Comparison of ENCODE assay signal across 16 cellular contexts in the genomic region with DNA sequence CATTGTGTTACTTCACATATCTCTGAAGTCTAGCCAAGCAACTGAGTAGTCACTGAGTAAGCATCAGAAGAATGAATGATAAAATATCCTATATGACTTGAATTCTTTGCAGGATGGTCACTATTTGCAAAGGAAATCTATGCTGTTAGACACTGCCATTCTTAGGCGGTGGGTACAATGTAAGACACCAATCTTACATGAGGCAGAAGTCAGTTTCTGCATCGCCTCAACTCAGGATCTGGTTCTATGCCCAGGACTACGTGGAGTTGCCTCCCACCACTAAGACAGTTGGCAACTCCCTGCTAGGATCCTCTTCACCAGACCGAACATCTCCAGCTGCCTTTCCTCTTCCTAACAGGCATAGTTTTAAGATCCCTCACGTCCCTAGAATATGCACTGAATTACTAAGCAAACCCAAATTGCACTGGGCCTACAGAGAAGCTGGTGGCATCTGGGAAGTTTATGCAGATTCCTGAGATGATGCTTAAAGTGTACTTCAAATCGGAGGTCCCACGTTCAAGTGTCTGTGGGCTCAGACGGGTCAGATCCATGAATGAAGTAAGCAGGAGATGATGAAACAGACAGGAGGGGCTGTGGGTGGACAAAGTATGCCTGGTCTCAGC. TPM values are rescaled to one million over a fixed set of nuclear protein-coding genes. Genes with fewer than 3 reads are reported as not detected.
DNase-seq lines count a peak whose midpoint lies in the region; ATAC-seq, FAIRE-seq and TF ChIP-seq lines count a peak whose summit lies in the region.
"Had no signal": no experiment of that assay in that cellular context is flagged by ENCODE, and none has a peak within 500 bp of the region (broad histone marks: within the 10 kb centered on the region; RNA-seq: fewer than 3 reads in every experiment).

No MANE protein-coding gene starts in this region.

- H3K36me3 ChIP-seq in colonic mucosa, result peaks cover 10% of the 10 kb centered on the region
- H3K36me3 ChIP-seq: suprapubic skin had no signal

- peaks cover 1% of the 10 kb centered on the region for H3K4me1 Mint-ChIP-seq in stimulated activated memory B cell treated with anti-CD40 and anti-IgM and Interleukin-4, amounts not matched to agents 10 μg/mL and 1 μg/mL and 100 μg/mL, for 72 hours

- H3K9me3 ChIP-seq in colonic mucosa, result no peaks in the 10 kb centered on the region
- H3K9me3 ChIP-seq: suprapubic skin had no signal

- intact Hi-C loops in colonic mucosa (cut with DNase I), result no loop called here

- H3K4me1 ChIP-seq in colonic mucosa, result no peaks in the 10 kb centered on the region
- H3K4me1 ChIP-seq: suprapubic skin had no signal

- no peak for TF ChIP-seq CTCF in colonic mucosa (IDR thresholded peaks at IDR 0.05)

- H3K4me3 ChIP-seq in colonic mucosa, result no peak overlapping the region
- H3K4me3 ChIP-seq: suprapubic skin had no signal

- H3K27ac Mint-ChIP-seq in stimulated activated memory B cell treated with anti-CD40 and anti-IgM and Interleukin-4, amounts not matched to agents 10 μg/mL and 1 μg/mL and 100 μg/mL, for 72 hours, result peak overlapping the region; percentile 46
- H3K27ac Mint-ChIP-seq: activated CD8-positive, alpha-beta T cell treated with anti-CD3 and anti-CD28 coated beads for 36 hours; activated T-helper 1 cell treated with anti-CD3 and anti-CD28 coated beads, Interleukin-12 subunit alpha, Interleukin-12 subunit beta, Interleukin-2, Interleukin-4 antibody, amounts not matched to agents 30 ng/mL and 10 ng/mL and 1 ng/mL, durations not matched to agents 14 hours and 24 hours and 36 hours; CD4-positive, alpha-beta T cell had no signal

- DNase-seq in GM12892 (ENCODE audit: insufficient read length), result no peak
- DNase-seq in fibroblast of peridontal ligament (ENCODE audit: extremely low read depth), result peak; percentile 67
- DNase-seq in COR-L47 (lab: John Stamatoyannopoulos, UW), result no peak
- no peak for DNase-seq in germinal center (ENCODE audit: low spot score)
- no peak for DNase-seq in colonic mucosa
- DNase-seq: activated CD8-positive, alpha-beta T cell treated with anti-CD3 and anti-CD28 coated beads for 36 hours; aorta; CD4-positive, alpha-beta T cell; effector CD4-positive, alpha-beta T cell; NCI-H1105; NCI-H345 had no signal

- H3K27ac ChIP-seq in colonic mucosa, result no peak overlapping the region
- H3K27ac ChIP-seq: suprapubic skin had no signal

- no peaks in the 10 kb centered on the region for H3K27me3 ChIP-seq in colonic mucosa
- H3K27me3 ChIP-seq: suprapubic skin had no signal

- ATAC-seq in SK-N-SH treated with all-trans-retinoic acid at 6 μM for 48 hours, result peak; percentile 50
- ATAC-seq in stimulated activated memory B cell treated with anti-CD40 and anti-IgM and Interleukin-4, amounts not matched to agents 10 μg/mL and 1 μg/mL and 100 μg/mL, for 72 hours, result no peak
- ATAC-seq: activated CD8-positive, alpha-beta T cell treated with anti-CD3 and anti-CD28 coated beads for 36 hours had no signal

- no peak overlapping the region for H3K9ac ChIP-seq in colonic mucosa (ENCODE audit: low read depth in 2 of 2, low read length in 2 of 2)

- peaks cover 67% of the 10 kb centered on the region for H3K36me3 Mint-ChIP-seq in stimulated activated memory B cell treated with anti-CD40 and anti-IgM and Interleukin-4, amounts not matched to agents 10 μg/mL and 1 μg/mL and 100 μg/mL, for 72 hours

- no peaks in the 10 kb centered on the region for H3K9me3 Mint-ChIP-seq in stimulated activated memory B cell treated with anti-CD40 and anti-IgM and Interleukin-4, amounts not matched to agents 10 μg/mL and 1 μg/mL and 100 μg/mL, for 72 hours
- H3K9me3 Mint-ChIP-seq: activated CD8-positive, alpha-beta T cell treated with anti-CD3 and anti-CD28 coated beads for 36 hours; activated T-helper 1 cell treated with anti-CD3 and anti-CD28 coated beads, Interleukin-12 subunit alpha, Interleukin-12 subunit beta, Interleukin-2, Interleukin-4 antibody, amounts not matched to agents 30 ng/mL and 10 ng/mL and 1 ng/mL, durations not matched to agents 14 hours and 24 hours and 36 hours; CD4-positive, alpha-beta T cell had no signal

- no peak for TF ChIP-seq POLR2A in GM12892 (IDR thresholded peaks at IDR 0.05; ENCODE audit: low read depth, low read length)

- H3K4me3 Mint-ChIP-seq in stimulated activated memory B cell treated with anti-CD40 and anti-IgM and Interleukin-4, amounts not matched to agents 10 μg/mL and 1 μg/mL and 100 μg/mL, for 72 hours, result no peak overlapping the region
- H3K4me3 Mint-ChIP-seq: activated CD8-positive, alpha-beta T cell treated with anti-CD3 and anti-CD28 coated beads for 36 hours; activated T-helper 1 cell treated with anti-CD3 and anti-CD28 coated beads, Interleukin-12 subunit alpha, Interleukin-12 subunit beta, Interleukin-2, Interleukin-4 antibody, amounts not matched to agents 30 ng/mL and 10 ng/mL and 1 ng/mL, durations not matched to agents 14 hours and 24 hours and 36 hours; CD4-positive, alpha-beta T cell had no signal

- no peaks in the 10 kb centered on the region for H3K27me3 Mint-ChIP-seq in stimulated activated memory B cell treated with anti-CD40 and anti-IgM and Interleukin-4, amounts not matched to agents 10 μg/mL and 1 μg/mL and 100 μg/mL, for 72 hours
- H3K27me3 Mint-ChIP-seq: activated CD8-positive, alpha-beta T cell treated with anti-CD3 and anti-CD28 coated beads for 36 hours; CD4-positive, alpha-beta T cell had no signal

- peak; percentile 36 for FAIRE-seq in GM12892 (lab: Jason Lieb, UNC)
- FAIRE-seq: TTC549 had no signal

TF ChIP-seq in SK-N-SH treated with all-trans-retinoic acid at 6 μM for 48 hours, 23 proteins besides CTCF, POLR2A, EP300 and RAD21:
- TF ChIP-seq, protein P1, sequence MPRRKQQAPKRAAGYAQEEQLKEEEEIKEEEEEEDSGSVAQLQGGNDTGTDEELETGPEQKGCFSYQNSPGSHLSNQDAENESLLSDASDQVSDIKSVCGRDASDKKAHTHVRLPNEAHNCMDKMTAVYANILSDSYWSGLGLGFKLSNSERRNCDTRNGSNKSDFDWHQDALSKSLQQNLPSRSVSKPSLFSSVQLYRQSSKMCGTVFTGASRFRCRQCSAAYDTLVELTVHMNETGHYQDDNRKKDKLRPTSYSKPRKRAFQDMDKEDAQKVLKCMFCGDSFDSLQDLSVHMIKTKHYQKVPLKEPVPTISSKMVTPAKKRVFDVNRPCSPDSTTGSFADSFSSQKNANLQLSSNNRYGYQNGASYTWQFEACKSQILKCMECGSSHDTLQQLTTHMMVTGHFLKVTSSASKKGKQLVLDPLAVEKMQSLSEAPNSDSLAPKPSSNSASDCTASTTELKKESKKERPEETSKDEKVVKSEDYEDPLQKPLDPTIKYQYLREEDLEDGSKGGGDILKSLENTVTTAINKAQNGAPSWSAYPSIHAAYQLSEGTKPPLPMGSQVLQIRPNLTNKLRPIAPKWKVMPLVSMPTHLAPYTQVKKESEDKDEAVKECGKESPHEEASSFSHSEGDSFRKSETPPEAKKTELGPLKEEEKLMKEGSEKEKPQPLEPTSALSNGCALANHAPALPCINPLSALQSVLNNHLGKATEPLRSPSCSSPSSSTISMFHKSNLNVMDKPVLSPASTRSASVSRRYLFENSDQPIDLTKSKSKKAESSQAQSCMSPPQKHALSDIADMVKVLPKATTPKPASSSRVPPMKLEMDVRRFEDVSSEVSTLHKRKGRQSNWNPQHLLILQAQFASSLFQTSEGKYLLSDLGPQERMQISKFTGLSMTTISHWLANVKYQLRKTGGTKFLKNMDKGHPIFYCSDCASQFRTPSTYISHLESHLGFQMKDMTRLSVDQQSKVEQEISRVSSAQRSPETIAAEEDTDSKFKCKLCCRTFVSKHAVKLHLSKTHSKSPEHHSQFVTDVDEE (CRISPR knock-in tag; IDR thresholded peaks at IDR 0.05), result no peak
- TF ChIP-seq ISL1 (CRISPR knock-in tag; IDR thresholded peaks at IDR 0.05), result no peak
- no peak for TF ChIP-seq SNAI2 (CRISPR knock-in tag; IDR thresholded peaks at IDR 0.05)
- no peak for TF ChIP-seq OSR1 (CRISPR knock-in tag; IDR thresholded peaks at IDR 0.05)
- TF ChIP-seq PPARA (CRISPR knock-in tag; IDR thresholded peaks at IDR 0.05; ENCODE audit: borderline replicate concordance), result no peak
- TF ChIP-seq CSRNP3 (CRISPR knock-in tag; IDR thresholded peaks at IDR 0.05), result no peak
- TF ChIP-seq ZNF8 (CRISPR knock-in tag; IDR thresholded peaks at IDR 0.05), result no peak
- no peak for TF ChIP-seq GLIS3 (CRISPR knock-in tag; IDR thresholded peaks at IDR 0.05)
- no peak for TF ChIP-seq PATZ1 (CRISPR knock-in tag; IDR thresholded peaks at IDR 0.05; ENCODE audit: borderline replicate concordance)
- TF ChIP-seq ZFP3 (CRISPR knock-in tag; IDR thresholded peaks at IDR 0.05), result no peak
- TF ChIP-seq ZC3H10 (CRISPR knock-in tag; IDR thresholded peaks at IDR 0.05), result no peak

RNA-seq across cellular contexts. Expression of gene SEL1L3, which starts 45.6 kb away (rescaled TPM):
- 50.1 TPM for polyA plus RNA-seq in GM12892 (2012; ENCODE audit: missing spikeins)
- 10 to 100 TPM; 88.4 to 96.2 TPM for total RNA-seq in colonic mucosa
